ENCODE assay signal across 1 cellular context in the genomic region with DNA sequence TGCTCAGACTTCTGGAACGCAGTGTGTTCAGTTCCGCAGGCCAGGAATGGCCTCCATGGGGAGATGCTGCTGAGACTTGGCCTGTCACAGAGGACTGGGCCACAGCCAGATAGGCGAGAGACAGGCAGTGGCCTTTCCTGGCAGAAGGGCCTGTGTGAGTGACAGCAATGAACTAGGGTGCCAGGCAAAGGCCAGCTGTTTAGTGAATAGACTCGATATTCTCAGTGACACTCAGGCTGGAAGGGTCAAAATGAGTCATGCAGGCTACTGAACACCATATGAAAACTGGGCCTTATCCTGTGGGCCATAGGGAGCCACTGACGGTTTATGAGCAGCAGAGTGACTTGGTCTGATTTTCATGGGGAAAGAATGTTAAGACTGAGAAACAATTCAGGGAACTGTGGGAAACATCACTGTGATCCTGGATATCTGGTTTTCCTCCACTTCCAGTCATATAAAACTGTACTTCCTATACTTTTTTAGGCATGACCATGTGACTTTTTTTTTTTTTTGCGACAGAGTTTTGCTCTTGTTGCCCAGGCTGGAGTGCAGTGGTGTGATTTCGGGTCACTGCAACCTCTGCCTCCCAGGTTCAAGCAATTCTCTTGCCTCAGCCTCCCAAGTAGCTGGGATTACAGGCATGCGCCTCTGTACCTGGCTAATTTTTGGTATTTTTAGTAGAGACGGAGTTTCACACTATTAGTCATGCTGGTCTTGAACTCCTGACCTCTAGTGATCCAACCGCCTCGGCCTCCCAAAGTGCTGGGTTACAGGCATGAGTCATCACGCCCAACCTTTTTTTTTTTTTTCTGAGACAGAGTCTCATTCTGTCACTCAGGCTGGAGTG.
TF ChIP-seq lines count a peak whose summit lies in the region.

No MANE protein-coding gene starts in this region.

TF ChIP-seq in HepG2, 621 proteins besides CTCF, POLR2A, EP300 and RAD21 (continued from another document and continues in another):
- TF ChIP-seq, protein P1, sequence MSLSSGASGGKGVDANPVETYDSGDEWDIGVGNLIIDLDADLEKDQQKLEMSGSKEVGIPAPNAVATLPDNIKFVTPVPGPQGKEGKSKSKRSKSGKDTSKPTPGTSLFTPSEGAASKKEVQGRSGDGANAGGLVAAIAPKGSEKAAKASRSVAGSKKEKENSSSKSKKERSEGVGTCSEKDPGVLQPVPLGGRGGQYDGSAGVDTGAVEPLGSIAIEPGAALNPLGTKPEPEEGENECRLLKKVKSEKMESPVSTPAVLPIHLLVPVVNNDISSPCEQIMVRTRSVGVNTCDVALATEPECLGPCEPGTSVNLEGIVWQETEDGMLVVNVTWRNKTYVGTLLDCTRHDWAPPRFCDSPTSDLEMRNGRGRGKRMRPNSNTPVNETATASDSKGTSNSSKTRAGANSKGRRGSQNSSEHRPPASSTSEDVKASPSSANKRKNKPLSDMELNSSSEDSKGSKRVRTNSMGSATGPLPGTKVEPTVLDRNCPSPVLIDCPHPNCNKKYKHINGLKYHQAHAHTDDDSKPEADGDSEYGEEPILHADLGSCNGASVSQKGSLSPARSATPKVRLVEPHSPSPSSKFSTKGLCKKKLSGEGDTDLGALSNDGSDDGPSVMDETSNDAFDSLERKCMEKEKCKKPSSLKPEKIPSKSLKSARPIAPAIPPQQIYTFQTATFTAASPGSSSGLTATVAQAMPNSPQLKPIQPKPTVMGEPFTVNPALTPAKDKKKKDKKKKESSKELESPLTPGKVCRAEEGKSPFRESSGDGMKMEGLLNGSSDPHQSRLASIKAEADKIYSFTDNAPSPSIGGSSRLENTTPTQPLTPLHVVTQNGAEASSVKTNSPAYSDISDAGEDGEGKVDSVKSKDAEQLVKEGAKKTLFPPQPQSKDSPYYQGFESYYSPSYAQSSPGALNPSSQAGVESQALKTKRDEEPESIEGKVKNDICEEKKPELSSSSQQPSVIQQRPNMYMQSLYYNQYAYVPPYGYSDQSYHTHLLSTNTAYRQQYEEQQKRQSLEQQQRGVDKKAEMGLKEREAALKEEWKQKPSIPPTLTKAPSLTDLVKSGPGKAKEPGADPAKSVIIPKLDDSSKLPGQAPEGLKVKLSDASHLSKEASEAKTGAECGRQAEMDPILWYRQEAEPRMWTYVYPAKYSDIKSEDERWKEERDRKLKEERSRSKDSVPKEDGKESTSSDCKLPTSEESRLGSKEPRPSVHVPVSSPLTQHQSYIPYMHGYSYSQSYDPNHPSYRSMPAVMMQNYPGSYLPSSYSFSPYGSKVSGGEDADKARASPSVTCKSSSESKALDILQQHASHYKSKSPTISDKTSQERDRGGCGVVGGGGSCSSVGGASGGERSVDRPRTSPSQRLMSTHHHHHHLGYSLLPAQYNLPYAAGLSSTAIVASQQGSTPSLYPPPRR (CRISPR knock-in tag; IDR thresholded peaks at IDR 0.05; ENCODE audit: borderline replicate concordance) = no peak
- TF ChIP-seq MBD4 (IDR thresholded peaks at IDR 0.05; ENCODE audit: borderline replicate concordance, low read length) (no peak), SRSF4 (IDR thresholded peaks at IDR 0.05; ENCODE audit: low read depth, low read length, poor library complexity, severe bottlenecking) (no peak), FOXO1 (CRISPR knock-in tag; IDR thresholded peaks at IDR 0.05) (0 out of 2 replicates have a peak, but pooled peaks have one; percentile 17), NFKB2 (CRISPR knock-in tag; IDR thresholded peaks at IDR 0.05; ENCODE audit: borderline replicate concordance) (no peak), SMAD1 (CRISPR knock-in tag; IDR thresholded peaks at IDR 0.05; ENCODE audit: borderline replicate concordance, low read depth) (no peak), NR2F6 (IDR thresholded peaks at IDR 0.05) (peak; percentile 86), NR2F6 (CRISPR knock-in tag; IDR thresholded peaks at IDR 0.05) (peak; percentile 89), KMT2B (CRISPR knock-in tag; IDR thresholded peaks at IDR 0.05) (no peak; the same call in 1 of the 2 replicates), U2AF1 (optimal IDR thresholded peaks at IDR 0.05; ENCODE audit: low read depth, low read length) (no peak), HIVEP1 (CRISPR knock-in tag; IDR thresholded peaks at IDR 0.05) (no peak; the same call in 1 of the 2 replicates), ZFP36L1 (CRISPR knock-in tag; IDR thresholded peaks at IDR 0.05) (no peak), HOXD1 (CRISPR knock-in tag; IDR thresholded peaks at IDR 0.05) (no peak; the same call in 1 of the 2 replicates), FOXJ3 (CRISPR knock-in tag; IDR thresholded peaks at IDR 0.05; ENCODE audit: borderline replicate concordance) (no peak), ZNF34 (CRISPR knock-in tag; IDR thresholded peaks at IDR 0.05; ENCODE audit: borderline replicate concordance) (no peak), SIX1 (CRISPR knock-in tag; IDR thresholded peaks at IDR 0.05; ENCODE audit: borderline replicate concordance) (peak; percentile 92; the same call in 1 of the 2 replicates), ZNF549 (CRISPR knock-in tag; IDR thresholded peaks at IDR 0.05) (no peak), SKI (IDR thresholded peaks at IDR 0.05; ENCODE audit: partially characterized antibody) (peak; percentile 76), MBNL3 (CRISPR knock-in tag; conservative IDR thresholded peaks at IDR 0.05) (no peak), ZBTB1 (CRISPR knock-in tag; IDR thresholded peaks at IDR 0.05; ENCODE audit: borderline replicate concordance) (no peak), NFIB (CRISPR knock-in tag; IDR thresholded peaks at IDR 0.05; ENCODE audit: borderline replicate concordance) (no peak), PHF8 (CRISPR knock-in tag; IDR thresholded peaks at IDR 0.05) (no peak), KDM5A (IDR thresholded peaks at IDR 0.05; ENCODE audit: borderline replicate concordance, low read length) (no peak), IKZF1 (IDR thresholded peaks at IDR 0.05) (no peak), GATA4 (IDR thresholded peaks at IDR 0.05; ENCODE audit: borderline replicate concordance, low read depth) (no peak), ZNF724P (CRISPR knock-in tag; IDR thresholded peaks at IDR 0.05; ENCODE audit: borderline replicate concordance) (0 out of 2 replicates have a peak, but pooled peaks have one; percentile 58), ZNF143 (CRISPR knock-in tag; IDR thresholded peaks at IDR 0.05) (no peak), SRSF9 (IDR thresholded peaks at IDR 0.05; ENCODE audit: borderline replicate concordance, insufficient read depth, low read depth, low read length, poor library complexity, severe bottlenecking) (no peak), ZMYM3 (CRISPR knock-in tag; IDR thresholded peaks at IDR 0.05) (peak; percentile 48), ZNF850 (CRISPR knock-in tag; conservative IDR thresholded peaks at IDR 0.05) (no peak), HNF4G (IDR thresholded peaks at IDR 0.05; ENCODE audit: borderline replicate concordance, low read depth, low read length) (no peak), HNF4G (CRISPR knock-in tag; IDR thresholded peaks at IDR 0.05; ENCODE audit: borderline replicate concordance, low read depth) (no peak)
- TF ChIP-seq, protein P2, sequence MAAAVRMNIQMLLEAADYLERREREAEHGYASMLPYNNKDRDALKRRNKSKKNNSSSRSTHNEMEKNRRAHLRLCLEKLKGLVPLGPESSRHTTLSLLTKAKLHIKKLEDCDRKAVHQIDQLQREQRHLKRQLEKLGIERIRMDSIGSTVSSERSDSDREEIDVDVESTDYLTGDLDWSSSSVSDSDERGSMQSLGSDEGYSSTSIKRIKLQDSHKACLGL (CRISPR knock-in tag; IDR thresholded peaks at IDR 0.05) = 0 out of 2 replicates have a peak, but pooled peaks have one; percentile 19
- TF ChIP-seq, protein P3, sequence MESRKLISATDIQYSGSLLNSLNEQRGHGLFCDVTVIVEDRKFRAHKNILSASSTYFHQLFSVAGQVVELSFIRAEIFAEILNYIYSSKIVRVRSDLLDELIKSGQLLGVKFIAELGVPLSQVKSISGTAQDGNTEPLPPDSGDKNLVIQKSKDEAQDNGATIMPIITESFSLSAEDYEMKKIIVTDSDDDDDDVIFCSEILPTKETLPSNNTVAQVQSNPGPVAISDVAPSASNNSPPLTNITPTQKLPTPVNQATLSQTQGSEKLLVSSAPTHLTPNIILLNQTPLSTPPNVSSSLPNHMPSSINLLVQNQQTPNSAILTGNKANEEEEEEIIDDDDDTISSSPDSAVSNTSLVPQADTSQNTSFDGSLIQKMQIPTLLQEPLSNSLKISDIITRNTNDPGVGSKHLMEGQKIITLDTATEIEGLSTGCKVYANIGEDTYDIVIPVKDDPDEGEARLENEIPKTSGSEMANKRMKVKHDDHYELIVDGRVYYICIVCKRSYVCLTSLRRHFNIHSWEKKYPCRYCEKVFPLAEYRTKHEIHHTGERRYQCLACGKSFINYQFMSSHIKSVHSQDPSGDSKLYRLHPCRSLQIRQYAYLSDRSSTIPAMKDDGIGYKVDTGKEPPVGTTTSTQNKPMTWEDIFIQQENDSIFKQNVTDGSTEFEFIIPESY (CRISPR knock-in tag; IDR thresholded peaks at IDR 0.05) = no peak; the same call in 1 of the 2 replicates
- TF ChIP-seq, protein P4, sequence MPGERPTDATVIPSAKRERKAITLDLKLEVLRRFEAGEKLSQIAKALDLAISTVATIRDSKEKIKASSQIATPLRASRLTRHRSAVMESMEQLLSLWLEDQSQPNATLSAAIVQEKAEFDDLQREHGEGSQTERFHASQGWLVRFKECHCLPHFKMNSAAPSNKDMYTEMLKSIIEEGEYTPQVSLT (CRISPR knock-in tag; IDR thresholded peaks at IDR 0.05; ENCODE audit: borderline replicate concordance, low read depth) = no peak
- TF ChIP-seq, protein P5, sequence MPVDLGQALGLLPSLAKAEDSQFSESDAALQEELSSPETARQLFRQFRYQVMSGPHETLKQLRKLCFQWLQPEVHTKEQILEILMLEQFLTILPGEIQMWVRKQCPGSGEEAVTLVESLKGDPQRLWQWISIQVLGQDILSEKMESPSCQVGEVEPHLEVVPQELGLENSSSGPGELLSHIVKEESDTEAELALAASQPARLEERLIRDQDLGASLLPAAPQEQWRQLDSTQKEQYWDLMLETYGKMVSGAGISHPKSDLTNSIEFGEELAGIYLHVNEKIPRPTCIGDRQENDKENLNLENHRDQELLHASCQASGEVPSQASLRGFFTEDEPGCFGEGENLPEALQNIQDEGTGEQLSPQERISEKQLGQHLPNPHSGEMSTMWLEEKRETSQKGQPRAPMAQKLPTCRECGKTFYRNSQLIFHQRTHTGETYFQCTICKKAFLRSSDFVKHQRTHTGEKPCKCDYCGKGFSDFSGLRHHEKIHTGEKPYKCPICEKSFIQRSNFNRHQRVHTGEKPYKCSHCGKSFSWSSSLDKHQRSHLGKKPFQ (CRISPR knock-in tag; IDR thresholded peaks at IDR 0.05; ENCODE audit: insufficient replicate concordance) = no peak
- TF ChIP-seq, protein P6, sequence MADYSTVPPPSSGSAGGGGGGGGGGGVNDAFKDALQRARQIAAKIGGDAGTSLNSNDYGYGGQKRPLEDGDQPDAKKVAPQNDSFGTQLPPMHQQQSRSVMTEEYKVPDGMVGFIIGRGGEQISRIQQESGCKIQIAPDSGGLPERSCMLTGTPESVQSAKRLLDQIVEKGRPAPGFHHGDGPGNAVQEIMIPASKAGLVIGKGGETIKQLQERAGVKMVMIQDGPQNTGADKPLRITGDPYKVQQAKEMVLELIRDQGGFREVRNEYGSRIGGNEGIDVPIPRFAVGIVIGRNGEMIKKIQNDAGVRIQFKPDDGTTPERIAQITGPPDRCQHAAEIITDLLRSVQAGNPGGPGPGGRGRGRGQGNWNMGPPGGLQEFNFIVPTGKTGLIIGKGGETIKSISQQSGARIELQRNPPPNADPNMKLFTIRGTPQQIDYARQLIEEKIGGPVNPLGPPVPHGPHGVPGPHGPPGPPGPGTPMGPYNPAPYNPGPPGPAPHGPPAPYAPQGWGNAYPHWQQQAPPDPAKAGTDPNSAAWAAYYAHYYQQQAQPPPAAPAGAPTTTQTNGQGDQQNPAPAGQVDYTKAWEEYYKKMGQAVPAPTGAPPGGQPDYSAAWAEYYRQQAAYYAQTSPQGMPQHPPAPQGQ (CRISPR knock-in tag; IDR thresholded peaks at IDR 0.05; ENCODE audit: borderline replicate concordance) = peak; percentile 77; the same call in 1 of the 2 replicates
- TF ChIP-seq, protein P7, sequence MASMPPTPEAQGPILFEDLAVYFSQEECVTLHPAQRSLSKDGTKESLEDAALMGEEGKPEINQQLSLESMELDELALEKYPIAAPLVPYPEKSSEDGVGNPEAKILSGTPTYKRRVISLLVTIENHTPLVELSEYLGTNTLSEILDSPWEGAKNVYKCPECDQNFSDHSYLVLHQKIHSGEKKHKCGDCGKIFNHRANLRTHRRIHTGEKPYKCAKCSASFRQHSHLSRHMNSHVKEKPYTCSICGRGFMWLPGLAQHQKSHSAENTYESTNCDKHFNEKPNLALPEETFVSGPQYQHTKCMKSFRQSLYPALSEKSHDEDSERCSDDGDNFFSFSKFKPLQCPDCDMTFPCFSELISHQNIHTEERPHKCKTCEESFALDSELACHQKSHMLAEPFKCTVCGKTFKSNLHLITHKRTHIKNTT (CRISPR knock-in tag; IDR thresholded peaks at IDR 0.05) = no peak
- TF ChIP-seq, protein P8, sequence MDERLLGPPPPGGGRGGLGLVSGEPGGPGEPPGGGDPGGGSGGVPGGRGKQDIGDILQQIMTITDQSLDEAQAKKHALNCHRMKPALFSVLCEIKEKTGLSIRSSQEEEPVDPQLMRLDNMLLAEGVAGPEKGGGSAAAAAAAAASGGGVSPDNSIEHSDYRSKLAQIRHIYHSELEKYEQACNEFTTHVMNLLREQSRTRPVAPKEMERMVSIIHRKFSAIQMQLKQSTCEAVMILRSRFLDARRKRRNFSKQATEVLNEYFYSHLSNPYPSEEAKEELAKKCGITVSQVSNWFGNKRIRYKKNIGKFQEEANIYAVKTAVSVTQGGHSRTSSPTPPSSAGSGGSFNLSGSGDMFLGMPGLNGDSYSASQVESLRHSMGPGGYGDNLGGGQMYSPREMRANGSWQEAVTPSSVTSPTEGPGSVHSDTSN (CRISPR knock-in tag; IDR thresholded peaks at IDR 0.05) = peak; percentile 53; the same call in 1 of the 2 replicates
- TF ChIP-seq, protein P9, sequence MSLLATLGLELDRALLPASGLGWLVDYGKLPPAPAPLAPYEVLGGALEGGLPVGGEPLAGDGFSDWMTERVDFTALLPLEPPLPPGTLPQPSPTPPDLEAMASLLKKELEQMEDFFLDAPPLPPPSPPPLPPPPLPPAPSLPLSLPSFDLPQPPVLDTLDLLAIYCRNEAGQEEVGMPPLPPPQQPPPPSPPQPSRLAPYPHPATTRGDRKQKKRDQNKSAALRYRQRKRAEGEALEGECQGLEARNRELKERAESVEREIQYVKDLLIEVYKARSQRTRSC (CRISPR knock-in tag; IDR thresholded peaks at IDR 0.05; ENCODE audit: low read depth) = no peak
- TF ChIP-seq, protein P10, sequence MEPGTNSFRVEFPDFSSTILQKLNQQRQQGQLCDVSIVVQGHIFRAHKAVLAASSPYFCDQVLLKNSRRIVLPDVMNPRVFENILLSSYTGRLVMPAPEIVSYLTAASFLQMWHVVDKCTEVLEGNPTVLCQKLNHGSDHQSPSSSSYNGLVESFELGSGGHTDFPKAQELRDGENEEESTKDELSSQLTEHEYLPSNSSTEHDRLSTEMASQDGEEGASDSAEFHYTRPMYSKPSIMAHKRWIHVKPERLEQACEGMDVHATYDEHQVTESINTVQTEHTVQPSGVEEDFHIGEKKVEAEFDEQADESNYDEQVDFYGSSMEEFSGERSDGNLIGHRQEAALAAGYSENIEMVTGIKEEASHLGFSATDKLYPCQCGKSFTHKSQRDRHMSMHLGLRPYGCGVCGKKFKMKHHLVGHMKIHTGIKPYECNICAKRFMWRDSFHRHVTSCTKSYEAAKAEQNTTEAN (CRISPR knock-in tag; conservative IDR thresholded peaks at IDR 0.05) = 0 out of 2 replicates have a peak, but pooled peaks have one; percentile 44
